ENCODE assay signal across 11 cellular contexts in genomic region chr14:92652413-92653151, GRCh38.
A peak's percentile ranks its signal among the peaks of the same experiment; 100 is the strongest.
DNase-seq lines count a peak whose midpoint lies in the region; ATAC-seq, FAIRE-seq and TF ChIP-seq lines count a peak whose summit lies in the region.
"Had no signal": no experiment of that assay in that cellular context is flagged by ENCODE, and none has a peak within 500 bp of the region (broad histone marks: within the 10 kb centered on the region; RNA-seq: fewer than 3 reads in every experiment).

No MANE protein-coding gene starts in this region.

- H3K36me3 Mint-ChIP-seq in activated CD8-positive, alpha-beta T cell treated with anti-CD3 and anti-CD28 coated beads, Interleukin-2, amount 10 ng/mL, durations not matched to agents 7 days and 5 days (ENCODE audit: low read depth): peaks cover 76% of the 10 kb centered on the region
- peaks cover 38% of the 10 kb centered on the region for H3K36me3 Mint-ChIP-seq in stimulated activated memory B cell treated with anti-CD40 and anti-IgM and Interleukin-4, amounts not matched to agents 10 μg/mL and 1 μg/mL and 100 μg/mL, for 72 hours
- no peaks in the 10 kb centered on the region; the same call in 2 of the 3 replicates for H3K36me3 Mint-ChIP-seq in GM23338 (ENCODE audit: low read depth)
- H3K36me3 Mint-ChIP-seq: brain had no signal

- no peaks in the 10 kb centered on the region for H3K9me2 ChIP-seq in GM23338 (ENCODE audit: insufficient read depth)

- no peak overlapping the region for H2AFZ ChIP-seq in GM23338

- CTCF ChIA-PET in activated CD8-positive, alpha-beta T cell treated with anti-CD3 and anti-CD28 coated beads, Interleukin-2, amount 10 ng/mL, durations not matched to agents 7 days and 5 days (lab: Charles Lee): interaction anchor here (0.6 to 3.8 kb wide), 14 partner anchors 12 to 546 kb away, joined by 3 to 21 read pairs (median 4); partner anchors contain the start of gene ATXN3

- H3K27me3 Mint-ChIP-seq in activated CD8-positive, alpha-beta T cell treated with anti-CD3 and anti-CD28 coated beads, Interleukin-2, amount 10 ng/mL, durations not matched to agents 7 days and 5 days (ENCODE audit: low read depth): no peaks in the 10 kb centered on the region
- no peaks in the 10 kb centered on the region for H3K27me3 Mint-ChIP-seq in stimulated activated memory B cell treated with anti-CD40 and anti-IgM and Interleukin-4, amounts not matched to agents 10 μg/mL and 1 μg/mL and 100 μg/mL, for 72 hours
- H3K27me3 Mint-ChIP-seq in GM23338 (ENCODE audit: insufficient read depth, low read depth, poor library complexity): peaks cover 11% of the 10 kb centered on the region

- peak overlapping the region; percentile 99 for H3K27ac Mint-ChIP-seq in activated CD8-positive, alpha-beta T cell treated with anti-CD3 and anti-CD28 coated beads, Interleukin-2, amount 10 ng/mL, durations not matched to agents 7 days and 5 days
- peak overlapping the region; percentile 90 for H3K27ac Mint-ChIP-seq in stimulated activated memory B cell treated with anti-CD40 and anti-IgM and Interleukin-4, amounts not matched to agents 10 μg/mL and 1 μg/mL and 100 μg/mL, for 72 hours
- H3K27ac Mint-ChIP-seq in GM23338: no peak overlapping the region
- H3K27ac Mint-ChIP-seq: brain had no signal

- no peaks in the 10 kb centered on the region for H4K20me1 ChIP-seq in GM23338 (replicated peaks; ENCODE audit: insufficient read depth)

- peak overlapping the region; percentile 45 for H3K4me3 ChIP-seq in left ventricle myocardium inferior
- no peak overlapping the region for H3K4me3 ChIP-seq in GM23338

- no peaks in the 10 kb centered on the region for H3K27me3 ChIP-seq in left ventricle myocardium inferior (ENCODE audit: low read depth)
- no peaks in the 10 kb centered on the region for H3K27me3 ChIP-seq in GM23338 (ENCODE audit: insufficient read depth)

- POLR2A ChIA-PET in activated CD8-positive, alpha-beta T cell treated with anti-CD3 and anti-CD28 coated beads, Interleukin-2, amount 10 ng/mL, durations not matched to agents 7 days and 5 days (lab: Charles Lee): interaction anchor here (0.6 to 5.3 kb wide), 13 partner anchors 8 to 461 kb away, joined by 3 to 48 read pairs (median 3); no protein-coding TSS in a partner anchor

- H3K4me1 Mint-ChIP-seq in activated CD8-positive, alpha-beta T cell treated with anti-CD3 and anti-CD28 coated beads, Interleukin-2, amount 10 ng/mL, durations not matched to agents 7 days and 5 days (ENCODE audit: low read depth): peaks cover 89% of the 10 kb centered on the region
- H3K4me1 Mint-ChIP-seq in stimulated activated memory B cell treated with anti-CD40 and anti-IgM and Interleukin-4, amounts not matched to agents 10 μg/mL and 1 μg/mL and 100 μg/mL, for 72 hours: peaks cover 92% of the 10 kb centered on the region
- no peaks in the 10 kb centered on the region; the same call in 1 of the 3 replicates for H3K4me1 Mint-ChIP-seq in GM23338

- H3K4me1 ChIP-seq in left ventricle myocardium inferior (peaks cover 17% of the 10 kb centered on the region), GM23338 (ENCODE audit: insufficient read depth) (no peaks in the 10 kb centered on the region)

- H3K4me3 Mint-ChIP-seq in activated CD8-positive, alpha-beta T cell treated with anti-CD3 and anti-CD28 coated beads, Interleukin-2, amount 10 ng/mL, durations not matched to agents 7 days and 5 days: peak overlapping the region; percentile 99
- H3K4me3 Mint-ChIP-seq in stimulated activated memory B cell treated with anti-CD40 and anti-IgM and Interleukin-4, amounts not matched to agents 10 μg/mL and 1 μg/mL and 100 μg/mL, for 72 hours: peak overlapping the region; percentile 98
- no peak overlapping the region for H3K4me3 Mint-ChIP-seq in GM23338
- H3K4me3 Mint-ChIP-seq: brain had no signal

- H3K9me3 ChIP-seq in left ventricle myocardium inferior (replicated peaks): no peaks in the 10 kb centered on the region

- DNase-seq in GM18507 (ENCODE audit: extremely low spot score, insufficient read length, low read depth) (no peak), left ventricle myocardium inferior (peak; percentile 31), GM23338 (ENCODE audit: low spot score) (no peak), cortex of kidney (lab: John Stamatoyannopoulos, UW) (no peak), NCI-H1694 (lab: John Stamatoyannopoulos, UW) (no peak)
- DNase-seq in activated CD8-positive, alpha-beta T cell treated with anti-CD3 and anti-CD28 coated beads, Interleukin-2, amount 10 ng/mL, durations not matched to agents 7 days and 5 days: peak; percentile 44

- intact Hi-C loops in left ventricle myocardium inferior (cut with micrococcal nuclease): no loop called here

- H3K36me3 ChIP-seq in left ventricle myocardium inferior (peaks cover 20% of the 10 kb centered on the region), GM23338 (ENCODE audit: insufficient read depth) (no peaks in the 10 kb centered on the region)

- no peaks in the 10 kb centered on the region for H3K79me2 ChIP-seq in GM23338 (replicated peaks; ENCODE audit: insufficient read depth)

- peak; percentile 14 for ATAC-seq in activated CD8-positive, alpha-beta T cell treated with anti-CD3 and anti-CD28 coated beads, Interleukin-2, amount 10 ng/mL, durations not matched to agents 7 days and 5 days
- peak; percentile 0 for ATAC-seq in stimulated activated memory B cell treated with anti-CD40 and anti-IgM and Interleukin-4, amounts not matched to agents 10 μg/mL and 1 μg/mL and 100 μg/mL, for 72 hours
- no peak for ATAC-seq in GM23338
- ATAC-seq in HG03521 (IDR thresholded peaks at IDR 0.05; ENCODE audit: unreplicated experiment): no peak

- H3K27ac ChIP-seq in left ventricle myocardium inferior (replicated peaks) (peak overlapping the region; percentile 40), GM23338 (ENCODE audit: low read depth) (no peak overlapping the region)

- peak; percentile 35 for FAIRE-seq in GM18507 (lab: Jason Lieb, UNC)
- FAIRE-seq: frontal cortex, G401.6 had no signal

- no peaks in the 10 kb centered on the region for H3F3A ChIP-seq in GM23338 (replicated peaks; ENCODE audit: low read depth)

- TF ChIP-seq CTCF in left ventricle myocardium inferior (IDR thresholded peaks at IDR 0.05; ENCODE audit: borderline replicate concordance) (no peak), GM23338 (conservative IDR thresholded peaks at IDR 0.05; ENCODE audit: low read depth in 2 of 2) (no peak)

- H3K9me3 Mint-ChIP-seq in activated CD8-positive, alpha-beta T cell treated with anti-CD3 and anti-CD28 coated beads, Interleukin-2, amount 10 ng/mL, durations not matched to agents 7 days and 5 days (ENCODE audit: insufficient read depth): no peaks in the 10 kb centered on the region
- H3K9me3 Mint-ChIP-seq in stimulated activated memory B cell treated with anti-CD40 and anti-IgM and Interleukin-4, amounts not matched to agents 10 μg/mL and 1 μg/mL and 100 μg/mL, for 72 hours: no peaks in the 10 kb centered on the region
- H3K9me3 Mint-ChIP-seq in GM23338: no peaks in the 10 kb centered on the region; the same call in 2 of the 3 replicates

- H3K4me2 ChIP-seq in GM23338: no peak overlapping the region

TF ChIP-seq in GM23338, 12 proteins besides CTCF, POLR2A, EP300 and RAD21 (continues in another document):
- TF ChIP-seq EZH2 (IDR thresholded peaks at IDR 0.05; ENCODE audit: low read depth, unreplicated experiment): no peak

Comparison
In these comparisons a context has a peak if more than half of its experiments do, and no peak if none do; other contexts are left out.
1. DNase-seq: peak in activated CD8-positive, alpha-beta T cell treated with anti-CD3 and anti-CD28 coated beads, Interleukin-2, amount 10 ng/mL, durations not matched to agents 7 days and 5 days (single experiment) and left ventricle myocardium inferior (single experiment); none in GM18507 (single experiment), GM23338 (single experiment), cortex of kidney (single experiment) and NCI-H1694 (single experiment).
2. ATAC-seq: peak in activated CD8-positive, alpha-beta T cell treated with anti-CD3 and anti-CD28 coated beads, Interleukin-2, amount 10 ng/mL, durations not matched to agents 7 days and 5 days (single experiment) and stimulated activated memory B cell treated with anti-CD40 and anti-IgM and Interleukin-4, amounts not matched to agents 10 μg/mL and 1 μg/mL and 100 μg/mL, for 72 hours (single experiment); none in GM23338 (single experiment) and HG03521 (single experiment).